Comparison of ENCODE assay signal across 8 cellular contexts in genomic region chr3:50259432-50260026, GRCh38. TPM values are rescaled to one million over a fixed set of nuclear protein-coding genes. Genes with fewer than 3 reads are reported as not detected.
A peak's percentile ranks its signal among the peaks of the same experiment; 100 is the strongest.
DNase-seq lines count a peak whose midpoint lies in the region; ATAC-seq and TF ChIP-seq lines count a peak whose summit lies in the region.

No MANE protein-coding gene starts in this region.

- H3K27me3 Mint-ChIP-seq in activated CD8-positive, alpha-beta memory T cell treated with anti-CD3 and anti-CD28 coated beads, Interleukin-2, amount 10 ng/mL, durations not matched to agents 7 days and 5 days, result no peaks in the 10 kb centered on the region

- peak overlapping the region; percentile 67 for H3K27ac Mint-ChIP-seq in activated CD8-positive, alpha-beta memory T cell treated with anti-CD3 and anti-CD28 coated beads, Interleukin-2, amount 10 ng/mL, durations not matched to agents 7 days and 5 days

- peak overlapping the region; percentile 47 for H3K4me3 Mint-ChIP-seq in activated CD8-positive, alpha-beta memory T cell treated with anti-CD3 and anti-CD28 coated beads, Interleukin-2, amount 10 ng/mL, durations not matched to agents 7 days and 5 days

- H3K27me3 ChIP-seq in HUES48 (ENCODE audit: control insufficient read depth, insufficient read depth, low read length) (no peaks in the 10 kb centered on the region), gastrocnemius medialis (no peaks in the 10 kb centered on the region)
- H3K27me3 ChIP-seq in effector memory CD4-positive, alpha-beta T cell (replicated peaks; ENCODE audit: control insufficient read depth, insufficient read depth, low read length, poor library complexity, severe bottlenecking), result no peaks in the 10 kb centered on the region

- DNase-seq in activated CD8-positive, alpha-beta memory T cell treated with anti-CD3 and anti-CD28 coated beads, Interleukin-2, amount 10 ng/mL, durations not matched to agents 7 days and 5 days, result no peak
- DNase-seq in activated CD8-positive, alpha-beta memory T cell treated with anti-CD3 and anti-CD28 coated beads, Interleukin-2, amount 50 U/mL, for 48 hours, result no peak
- no peak for DNase-seq in effector memory CD4-positive, alpha-beta T cell
- DNase-seq in gastrocnemius medialis, result no peak
- no peak for DNase-seq in cerebellar cortex (ENCODE audit: low spot score)
- DNase-seq in D341Med (ENCODE audit: low spot score), result no peak
- no peak for DNase-seq in NCI-H1417 (lab: John Stamatoyannopoulos, UW)

- H3K9me3 ChIP-seq in HUES48 (ENCODE audit: control insufficient read depth, insufficient read depth, low read length) (no peaks in the 10 kb centered on the region), gastrocnemius medialis (no peaks in the 10 kb centered on the region)
- no peaks in the 10 kb centered on the region for H3K9me3 ChIP-seq in effector memory CD4-positive, alpha-beta T cell (ENCODE audit: control insufficient read depth, low read length)

- H3K27ac ChIP-seq in HUES48 (ENCODE audit: low read depth, low read length), result peak overlapping the region; percentile 69
- peak overlapping the region; percentile 57 for H3K27ac ChIP-seq in effector memory CD4-positive, alpha-beta T cell (ENCODE audit: insufficient read depth, low read length, poor library complexity, severe bottlenecking)
- H3K27ac ChIP-seq in gastrocnemius medialis, result peak overlapping the region; percentile 96 to 99 (median 98)

- no peak for TF ChIP-seq CTCF in gastrocnemius medialis (IDR thresholded peaks at IDR 0.05 in 4 of 5, conservative IDR thresholded peaks at IDR 0.05 in 1 of 5)

- H3K9ac ChIP-seq in HUES48 (ENCODE audit: low read depth, low read length), result no peak overlapping the region

- intact Hi-C loops in gastrocnemius medialis (cut with DNase I; ENCODE audit: low total_unique reads), result loop anchor here (1.0 to 2.0 kb wide), 2 partner anchors 14 to 65 kb away; no protein-coding TSS in a partner anchor

- TF ChIP-seq POLR2A in gastrocnemius medialis (IDR thresholded peaks at IDR 0.05), result no peak

- no peak for ATAC-seq in activated CD8-positive, alpha-beta memory T cell treated with anti-CD3 and anti-CD28 coated beads, Interleukin-2, amount 10 ng/mL, durations not matched to agents 7 days and 5 days
- peak; percentile 24 to 29 for ATAC-seq in gastrocnemius medialis

- in situ Hi-C loops in gastrocnemius medialis (cut with MboI; ENCODE audit: low sequenced_read_pairs in 4 of 4), result no loop called here

- peaks cover 34% of the 10 kb centered on the region for H3K36me3 Mint-ChIP-seq in activated CD8-positive, alpha-beta memory T cell treated with anti-CD3 and anti-CD28 coated beads, Interleukin-2, amount 10 ng/mL, durations not matched to agents 7 days and 5 days

- H3K4me3 ChIP-seq in HUES48 (ENCODE audit: low read depth, low read length) (no peak overlapping the region), gastrocnemius medialis (peak overlapping the region; percentile 72 to 94 (median 81))
- H3K4me3 ChIP-seq in effector memory CD4-positive, alpha-beta T cell (ENCODE audit: insufficient read depth, low read depth, low read length, poor library complexity, severe bottlenecking), result peak overlapping the region; percentile 54

- peaks cover 33% of the 10 kb centered on the region for H3K36me3 ChIP-seq in HUES48 (ENCODE audit: control insufficient read depth, insufficient read depth, low read length)
- H3K36me3 ChIP-seq in effector memory CD4-positive, alpha-beta T cell (ENCODE audit: control insufficient read depth, insufficient read depth, low read length), result peaks cover 41% of the 10 kb centered on the region
- peaks cover 0 to 27% of the 10 kb centered on the region in 2 donors for H3K36me3 ChIP-seq in gastrocnemius medialis

- CTCF ChIA-PET in activated CD8-positive, alpha-beta memory T cell treated with anti-CD3 and anti-CD28 coated beads, Interleukin-2, amount 10 ng/mL, durations not matched to agents 7 days and 5 days (lab: Charles Lee), result interaction anchor here (0.7 to 6.6 kb wide), 28 partner anchors 8 to 324 kb away, joined by 3 to 72 read pairs (median 6); partner anchors contain the start of genes GNAI2, GNAT1, HYAL3 and NAA80

- H3K4me1 Mint-ChIP-seq in activated CD8-positive, alpha-beta memory T cell treated with anti-CD3 and anti-CD28 coated beads, Interleukin-2, amount 10 ng/mL, durations not matched to agents 7 days and 5 days, result peaks cover 9% of the 10 kb centered on the region

- H3K9me3 Mint-ChIP-seq in activated CD8-positive, alpha-beta memory T cell treated with anti-CD3 and anti-CD28 coated beads, Interleukin-2, amount 10 ng/mL, durations not matched to agents 7 days and 5 days (ENCODE audit: low read depth), result no peaks in the 10 kb centered on the region

- H3K4me1 ChIP-seq in HUES48 (ENCODE audit: control insufficient read depth, insufficient read depth, low read length), result peaks cover 25% of the 10 kb centered on the region
- peaks cover 7% of the 10 kb centered on the region for H3K4me1 ChIP-seq in effector memory CD4-positive, alpha-beta T cell (ENCODE audit: control insufficient read depth, insufficient read depth, low read length, poor library complexity, severe bottlenecking)
- peaks cover 33 to 38% of the 10 kb centered on the region in 2 donors for H3K4me1 ChIP-seq in gastrocnemius medialis

RNA-seq across cellular contexts. Expression of gene SEMA3B, which starts 9.4 kb away (rescaled TPM):
- under 1 TPM; 0.16 to 0.70 TPM for total RNA-seq in activated CD8-positive, alpha-beta memory T cell treated with anti-CD3 and anti-CD28 coated beads, Interleukin-2, amount 10 ng/mL, durations not matched to agents 7 days and 5 days
- total RNA-seq in gastrocnemius medialis, result 1 to 10 TPM; 1.7 to 3.1 (median 2.1) TPM

RNA-seq across cellular contexts. Expression of gene LSMEM2, which starts 19.4 kb away (rescaled TPM):
- total RNA-seq in activated CD8-positive, alpha-beta memory T cell treated with anti-CD3 and anti-CD28 coated beads, Interleukin-2, amount 10 ng/mL, durations not matched to agents 7 days and 5 days, result not detected
- total RNA-seq in gastrocnemius medialis, result under 1 TPM in 3 of 4 donors, not detected in 1; 0.41 to 0.98 (median 0.49) TPM

RNA-seq across cellular contexts. Expression of gene GNAI2, which starts 23.5 kb away (rescaled TPM):
- total RNA-seq in activated CD8-positive, alpha-beta memory T cell treated with anti-CD3 and anti-CD28 coated beads, Interleukin-2, amount 10 ng/mL, durations not matched to agents 7 days and 5 days, result 100 to 1,000 TPM; 450 to 509 TPM
- total RNA-seq in gastrocnemius medialis, result 10 to 100 TPM; 26.7 to 67.8 (median 39.8) TPM

RNA-seq across cellular contexts. Expression of gene IFRD2, which starts 32.7 kb away (rescaled TPM):
- 100 to 1,000 TPM in 1 of 2 experiments, 10 to 100 TPM in 1; 74.8 to 103 TPM for total RNA-seq in activated CD8-positive, alpha-beta memory T cell treated with anti-CD3 and anti-CD28 coated beads, Interleukin-2, amount 10 ng/mL, durations not matched to agents 7 days and 5 days
- 100 to 1,000 TPM; 111 to 145 (median 127) TPM for total RNA-seq in gastrocnemius medialis

RNA-seq across cellular contexts. Expression of gene HYAL3, which starts 39.7 kb away (rescaled TPM):
- 10 to 100 TPM; 13.0 to 14.3 TPM for total RNA-seq in activated CD8-positive, alpha-beta memory T cell treated with anti-CD3 and anti-CD28 coated beads, Interleukin-2, amount 10 ng/mL, durations not matched to agents 7 days and 5 days
- 1 to 10 TPM in 3 of 4 donors, not detected in 1; 1.1 to 2.3 (median 1.2) TPM for total RNA-seq in gastrocnemius medialis

Comparison
In these comparisons a context has a peak if more than half of its experiments do, and no peak if none do; other contexts are left out.
1. RNA of gene GNAI2, which starts 23.5 kb away (total RNA-seq): 450 to 509 TPM in activated CD8-positive, alpha-beta memory T cell treated with anti-CD3 and anti-CD28 coated beads, Interleukin-2, amount 10 ng/mL, durations not matched to agents 7 days and 5 days; 26.7 to 67.8 TPM in gastrocnemius medialis; every median in the first group is over 4 times any median in the second.
2. Peak in every context shown above with its lines, with median percentiles within 50 percentile points of each other: H3K27ac ChIP-seq.